25 cellular contexts compared by ENCODE assay signal in the genomic region with DNA sequence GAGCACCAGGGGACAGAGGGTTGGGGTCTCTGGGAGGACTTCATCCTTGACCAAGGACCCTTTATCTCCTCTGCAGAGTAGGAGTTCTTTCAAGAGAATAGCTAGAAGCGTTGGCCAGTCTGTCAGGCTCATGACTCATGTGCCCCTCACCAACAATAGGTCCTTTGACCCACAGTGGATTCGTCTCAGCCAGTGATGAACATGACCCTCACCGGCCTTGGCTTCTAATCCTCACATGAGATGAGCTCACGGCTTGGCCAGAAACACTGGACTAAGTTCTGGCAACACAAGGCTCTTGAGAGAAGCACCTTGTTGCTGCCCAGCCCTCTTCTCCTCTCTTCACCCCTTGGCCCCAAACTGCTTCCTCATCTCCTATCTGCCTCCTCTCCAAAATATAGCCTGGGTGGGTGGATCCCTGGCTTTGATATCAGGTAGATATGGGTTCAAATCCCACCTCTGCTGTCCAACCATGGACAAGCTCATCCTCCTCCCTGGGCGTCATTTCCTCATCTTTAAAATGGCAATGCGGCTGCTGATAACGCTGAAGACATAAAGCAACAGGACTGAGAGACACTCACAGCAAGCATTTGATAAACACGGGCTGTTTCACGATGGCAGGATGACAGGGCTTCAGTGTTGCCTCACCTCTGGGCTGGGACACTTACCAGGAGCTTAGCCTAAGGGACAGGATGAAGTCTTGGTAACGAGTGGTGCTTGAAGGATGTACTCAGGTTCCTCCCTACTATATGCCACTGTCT.
DNase-seq lines count a peak whose midpoint lies in the region; ATAC-seq and TF ChIP-seq lines count a peak whose summit lies in the region.
"Had no signal": no experiment of that assay in that cellular context is flagged by ENCODE, and none has a peak within 500 bp of the region (broad histone marks: within the 10 kb centered on the region; RNA-seq: fewer than 3 reads in every experiment).

No MANE protein-coding gene starts in this region.

- H3K79me2 ChIP-seq in neural progenitor cell (ENCODE audit: low read depth) = no peaks in the 10 kb centered on the region

- no peak for TF ChIP-seq POLR2A in vagina (IDR thresholded peaks at IDR 0.05)

- no peak overlapping the region for H3K9ac ChIP-seq in neural progenitor cell

- no peak overlapping the region for H3K4me2 ChIP-seq in neural progenitor cell

- no peak overlapping the region for H3K4me3 Mint-ChIP-seq in neural progenitor cell
- H3K4me3 Mint-ChIP-seq in natural killer cell treated with Interleukin-12 subunit alpha and Interleukin-12 subunit beta and Interleukin-15 and Interleukin-18, amount 100 ng/mL, for 72 hours = no peak overlapping the region
- H3K4me3 Mint-ChIP-seq: activated naive CD8-positive, alpha-beta T cell treated with anti-CD3 and anti-CD28 coated beads, Interleukin-2, amount 10 ng/mL, durations not matched to agents 7 days and 5 days; T-cell had no signal

- H3K27me3 ChIP-seq in neural progenitor cell (no peaks in the 10 kb centered on the region), vagina (no peaks in the 10 kb centered on the region), WERI-Rb-1 (ENCODE audit: insufficient read depth, low read depth, severe bottlenecking) (no peaks in the 10 kb centered on the region)
- H3K27me3 ChIP-seq: brain microvascular endothelial cell, neutrophil, right atrium auricular region, suprapubic skin had no signal

- peaks cover 10% of the 10 kb centered on the region for H3K27me3 Mint-ChIP-seq in neural progenitor cell (ENCODE audit: insufficient read depth, low read depth)
- H3K27me3 Mint-ChIP-seq in natural killer cell treated with Interleukin-12 subunit alpha and Interleukin-12 subunit beta and Interleukin-15 and Interleukin-18, amount 100 ng/mL, for 72 hours = peaks cover 13 to 19% of the 10 kb centered on the region in 2 donors
- H3K27me3 Mint-ChIP-seq: activated naive CD8-positive, alpha-beta T cell treated with anti-CD3 and anti-CD28 coated beads, Interleukin-2, amount 10 ng/mL, durations not matched to agents 7 days and 5 days had no signal

- peak; percentile 95 for DNase-seq in SK-MEL-5 (ENCODE audit: low read depth, low spot score)
- peak; percentile 91 for DNase-seq in foreskin melanocyte
- DNase-seq in neural progenitor cell (ENCODE audit: low spot score) = no peak
- no peak for DNase-seq in vagina (ENCODE audit: extremely low spot score in 2 of 2)
- no peak for DNase-seq in natural killer cell treated with Interleukin-12 subunit alpha and Interleukin-12 subunit beta and Interleukin-15 and Interleukin-18, amount 100 ng/mL, for 72 hours (ENCODE audit: low spot score)
- no peak for DNase-seq in WERI-Rb-1
- no peak for DNase-seq in stimulated activated CD4-positive, alpha-beta T cell treated with anti-CD3 and anti-CD28 coated beads, Interleukin-4, amount 100 ng/mL, for 4 hours
- DNase-seq: activated CD4-positive, alpha-beta T cell treated with anti-CD3 and anti-CD28 coated beads for 48 hours; activated naive CD8-positive, alpha-beta T cell treated with anti-CD3 and anti-CD28 coated beads, Interleukin-2, amount 10 ng/mL, durations not matched to agents 7 days and 5 days; brain microvascular endothelial cell; COR-L47; cortex of kidney; Kasumi-1; NCI-H1048; NCI-H187 treated with DMSO at 0.1 percent for 48 hours; NCI-H2227 treated with DMSO at 0.1 percent for 48 hours; NCI-H82; OCI-M1; SHP77; T-cell had no signal

- H3K9me3 Mint-ChIP-seq in neural progenitor cell = peaks cover 19% of the 10 kb centered on the region
- no peaks in the 10 kb centered on the region for H3K9me3 Mint-ChIP-seq in natural killer cell treated with Interleukin-12 subunit alpha and Interleukin-12 subunit beta and Interleukin-15 and Interleukin-18, amount 100 ng/mL, for 72 hours

- in situ Hi-C loops in SK-MEL-5 (cut with HindIII; ENCODE audit: low pct_unique_long_range_greater_than_20kb, low sequenced_read_pairs) = no loop called here

- no peaks in the 10 kb centered on the region for H3F3A ChIP-seq in neural progenitor cell (ENCODE audit: low read depth)

- H3K9me3 ChIP-seq in neural progenitor cell (ENCODE audit: low read depth) (no peaks in the 10 kb centered on the region), vagina (no peaks in the 10 kb centered on the region), WERI-Rb-1 (ENCODE audit: severe bottlenecking) (peaks cover 3% of the 10 kb centered on the region)
- H3K9me3 ChIP-seq: mucosa of descending colon, neutrophil had no signal

- no peak for ATAC-seq in natural killer cell treated with Interleukin-12 subunit alpha and Interleukin-12 subunit beta and Interleukin-15 and Interleukin-18, amount 100 ng/mL, for 72 hours
- ATAC-seq: mucosa of descending colon, T-cell had no signal

- intact Hi-C loops in vagina (cut with DNase I) = no loop called here

- H3K4me1 ChIP-seq in neural progenitor cell (no peaks in the 10 kb centered on the region), vagina (peaks cover 35% of the 10 kb centered on the region)

- H3K36me3 ChIP-seq in neural progenitor cell = no peaks in the 10 kb centered on the region
- H3K36me3 ChIP-seq in vagina = no peaks in the 10 kb centered on the region
- H3K36me3 ChIP-seq in WERI-Rb-1 = no peaks in the 10 kb centered on the region
- H3K36me3 ChIP-seq: brain microvascular endothelial cell, neutrophil, right atrium auricular region, suprapubic skin had no signal

- H4K20me1 ChIP-seq in neural progenitor cell (ENCODE audit: low read depth) = no peaks in the 10 kb centered on the region

- H3K36me3 Mint-ChIP-seq in neural progenitor cell = no peaks in the 10 kb centered on the region
- peaks cover 7% of the 10 kb centered on the region for H3K36me3 Mint-ChIP-seq in natural killer cell treated with Interleukin-12 subunit alpha and Interleukin-12 subunit beta and Interleukin-15 and Interleukin-18, amount 100 ng/mL, for 72 hours
- H3K36me3 Mint-ChIP-seq: activated naive CD8-positive, alpha-beta T cell treated with anti-CD3 and anti-CD28 coated beads, Interleukin-2, amount 10 ng/mL, durations not matched to agents 7 days and 5 days; T-cell had no signal

- no peaks in the 10 kb centered on the region for H3K4me1 Mint-ChIP-seq in neural progenitor cell
- H3K4me1 Mint-ChIP-seq in natural killer cell treated with Interleukin-12 subunit alpha and Interleukin-12 subunit beta and Interleukin-15 and Interleukin-18, amount 100 ng/mL, for 72 hours (ENCODE audit: low read depth in 2 of 2) = peaks cover 0 to 4% of the 10 kb centered on the region in 2 donors
- H3K4me1 Mint-ChIP-seq: activated naive CD8-positive, alpha-beta T cell treated with anti-CD3 and anti-CD28 coated beads, Interleukin-2, amount 10 ng/mL, durations not matched to agents 7 days and 5 days had no signal

- TF ChIP-seq CTCF in neural progenitor cell (IDR thresholded peaks at IDR 0.05) (no peak), vagina (IDR thresholded peaks at IDR 0.05) (no peak), WERI-Rb-1 (IDR thresholded peaks at IDR 0.05; ENCODE audit: low read depth, low read length) (no peak)

- H2AFZ ChIP-seq in neural progenitor cell (replicated peaks) = no peak overlapping the region

- H3K27ac ChIP-seq in neural progenitor cell (no peak overlapping the region), vagina (peak overlapping the region; percentile 28), WERI-Rb-1 (no peak overlapping the region)
- H3K27ac ChIP-seq: brain microvascular endothelial cell, neutrophil, right atrium auricular region, suprapubic skin had no signal

- peak overlapping the region; percentile 71 for H3K27ac Mint-ChIP-seq in neural progenitor cell
- H3K27ac Mint-ChIP-seq in natural killer cell treated with Interleukin-12 subunit alpha and Interleukin-12 subunit beta and Interleukin-15 and Interleukin-18, amount 100 ng/mL, for 72 hours = no peak overlapping the region
- H3K27ac Mint-ChIP-seq: activated naive CD8-positive, alpha-beta T cell treated with anti-CD3 and anti-CD28 coated beads, Interleukin-2, amount 10 ng/mL, durations not matched to agents 7 days and 5 days; activated T-helper 2 cell treated with anti-CD3 and anti-CD28 coated beads, Interferon-gamma antibody, Interleukin-2, Interleukin-4, amounts not matched to agents 10 μg/mL and 5 μg/mL and 100 μg/mL, durations not matched to agents 14 hours and 24 hours and 36 hours; T-cell had no signal

- no peak overlapping the region for H3K4me3 ChIP-seq in neural progenitor cell
- H3K4me3 ChIP-seq in vagina = no peak overlapping the region
- no peak overlapping the region for H3K4me3 ChIP-seq in WERI-Rb-1 (ENCODE audit: low read depth, low read length)
- H3K4me3 ChIP-seq: mucosa of descending colon, right atrium auricular region, suprapubic skin had no signal

Comparison
In these comparisons a context has a peak if more than half of its experiments do, and no peak if none do; other contexts are left out.
1. DNase-seq: peak in SK-MEL-5 (single experiment) and foreskin melanocyte (single experiment); none in neural progenitor cell (single experiment), vagina (0 of 2), natural killer cell treated with Interleukin-12 subunit alpha and Interleukin-12 subunit beta and Interleukin-15 and Interleukin-18, amount 100 ng/mL, for 72 hours (single experiment), WERI-Rb-1 (single experiment) and stimulated activated CD4-positive, alpha-beta T cell treated with anti-CD3 and anti-CD28 coated beads, Interleukin-4, amount 100 ng/mL, for 4 hours (0 of 2).